ENCODE assay signal across 15 cellular contexts in the genomic region with DNA sequence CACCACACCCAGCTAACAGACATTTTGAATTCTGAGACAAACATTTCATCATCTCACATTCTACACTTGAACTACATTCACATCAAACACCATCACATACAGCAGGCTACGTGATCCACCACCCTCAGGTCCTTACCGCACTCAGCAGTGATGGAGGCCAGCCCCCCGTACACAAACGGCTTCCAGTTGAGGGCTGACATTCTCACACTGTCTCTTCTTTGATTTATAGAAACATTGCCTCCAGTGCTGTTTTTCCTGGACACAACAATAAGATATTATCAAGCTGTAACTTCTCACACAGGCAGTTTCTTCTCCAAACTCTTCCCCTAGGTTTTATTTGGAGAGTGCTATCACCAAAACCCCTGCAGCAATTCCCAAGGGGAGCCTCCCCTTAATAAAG.
"Had no signal": no experiment of that assay in that cellular context is flagged by ENCODE, and none has a peak within 500 bp of the region (broad histone marks: within the 10 kb centered on the region; RNA-seq: fewer than 3 reads in every experiment).

No MANE protein-coding gene starts in this region.

- ATAC-seq: activated T-cell treated with anti-CD3 and anti-CD28 coated beads, Interleukin-2, amount 50 U/mL, for 4 hours; lower lobe of right lung; naive thymus-derived CD4-positive, alpha-beta T cell; sciatic nerve had no signal

- DNase-seq: activated CD4-positive, alpha-beta T cell treated with anti-CD3 and anti-CD28 coated beads, Interleukin-2, amount 50 U/mL, for 4 hours; activated gamma-delta T cell treated with Interleukin-2 at 50 U/mL for 16 hours; activated naive CD8-positive, alpha-beta T cell treated with anti-CD3 and anti-CD28 coated beads for 36 hours; activated T-cell treated with anti-CD3 and anti-CD28 coated beads, Interleukin-2, amount 50 U/mL, for 4 hours; aorta; kidney glomerular epithelial cell; lower lobe of right lung; naive thymus-derived CD4-positive, alpha-beta T cell; stimulated activated CD4-positive, alpha-beta T cell treated with anti-CD3 and anti-CD28 coated beads, Interleukin-2, amount 100 ng/mL, for 24 hours; testis had no signal

- H3K27me3 Mint-ChIP-seq: activated naive CD8-positive, alpha-beta T cell treated with anti-CD3 and anti-CD28 coated beads for 36 hours; naive thymus-derived CD4-positive, alpha-beta T cell; stimulated activated naive CD8-positive, alpha-beta T cell treated with anti-CD3 and anti-CD28 coated beads, Interleukin-15, Interleukin-2, amounts not matched to agents 100 ng/mL and 50 ng/mL, for 24 hours had no signal

- H3K9me3 Mint-ChIP-seq: activated naive CD8-positive, alpha-beta T cell treated with anti-CD3 and anti-CD28 coated beads for 36 hours; activated T-cell treated with anti-CD3 and anti-CD28 coated beads, Interleukin-2, amount 50 U/mL, for 4 hours; naive thymus-derived CD4-positive, alpha-beta T cell; stimulated activated naive CD8-positive, alpha-beta T cell treated with anti-CD3 and anti-CD28 coated beads, Interleukin-15, Interleukin-2, amounts not matched to agents 100 ng/mL and 50 ng/mL, for 24 hours had no signal

- H3K4me3 ChIP-seq: hepatocyte, lower lobe of right lung, prostate gland, testis, vagina had no signal

- H3K27ac Mint-ChIP-seq: activated naive CD8-positive, alpha-beta T cell treated with anti-CD3 and anti-CD28 coated beads for 36 hours; stimulated activated naive CD8-positive, alpha-beta T cell treated with anti-CD3 and anti-CD28 coated beads, Interleukin-15, Interleukin-2, amounts not matched to agents 100 ng/mL and 50 ng/mL, for 24 hours had no signal

- H3K9me3 ChIP-seq: lower lobe of right lung, prostate gland, testis, vagina had no signal

- H3K36me3 ChIP-seq: prostate gland had no signal

- H3K4me3 Mint-ChIP-seq: activated naive CD8-positive, alpha-beta T cell treated with anti-CD3 and anti-CD28 coated beads for 36 hours; activated T-cell treated with anti-CD3 and anti-CD28 coated beads, Interleukin-2, amount 50 U/mL, for 4 hours; naive thymus-derived CD4-positive, alpha-beta T cell; stimulated activated naive CD8-positive, alpha-beta T cell treated with anti-CD3 and anti-CD28 coated beads, Interleukin-15, Interleukin-2, amounts not matched to agents 100 ng/mL and 50 ng/mL, for 24 hours had no signal

- H3K27ac ChIP-seq: hepatocyte, lower lobe of right lung, prostate gland, testis, vagina had no signal
